In genomic region chr21:43316156-43316845, GRCh38 we compare ENCODE assay signal across 1 cellular context.
TF ChIP-seq lines count a peak whose summit lies in the region.

No MANE protein-coding gene starts in this region.

TF ChIP-seq in K562, 482 proteins besides CTCF, POLR2A, EP300 and RAD21:
- TF ChIP-seq CHD7 (IDR thresholded peaks at IDR 0.05; ENCODE audit: low read depth, low read length) (no peak), PHF8 (IDR thresholded peaks at IDR 0.05; ENCODE audit: borderline replicate concordance, low read length) (peak; percentile 11; the same call in 1 of the 2 replicates)
TF ChIP-seq in K562: peak in this region for 1.
